ENCODE assay signal across 7 cellular contexts in genomic region chr10:125721035-125721434, GRCh38. TPM values are rescaled to one million over a fixed set of nuclear protein-coding genes. Genes with fewer than 3 reads are reported as not detected.
DNase-seq lines count a peak whose midpoint lies in the region; ATAC-seq and TF ChIP-seq lines count a peak whose summit lies in the region.

No MANE protein-coding gene starts in this region.

- H3K4me3 Mint-ChIP-seq in natural killer cell treated with Interleukin-12 subunit alpha and Interleukin-12 subunit beta and Interleukin-15 and Interleukin-18, amount 100 ng/mL, for 72 hours, result peak overlapping the region; percentile 45

- H4K20me1 ChIP-seq in HCT116 (ENCODE audit: insufficient read depth), result no peaks in the 10 kb centered on the region; the same call in 1 of the 2 replicates
- no peaks in the 10 kb centered on the region for H4K20me1 ChIP-seq in PC-9 (ENCODE audit: insufficient read depth)

- peak overlapping the region; percentile 29 to 92 for H3K27ac Mint-ChIP-seq in natural killer cell treated with Interleukin-12 subunit alpha and Interleukin-12 subunit beta and Interleukin-15 and Interleukin-18, amount 100 ng/mL, for 72 hours

- H3K36me3 Mint-ChIP-seq in natural killer cell treated with Interleukin-12 subunit alpha and Interleukin-12 subunit beta and Interleukin-15 and Interleukin-18, amount 100 ng/mL, for 72 hours, result peaks cover 33% of the 10 kb centered on the region

- BruUV-seq in HCT116 (replicated peaks; lab: Mats Ljungman, UMichigan) (no TSS peak), PC-9 (replicated peaks; lab: Mats Ljungman, UMichigan) (no TSS peak)

- RAD21 ChIA-PET in HCT116 (lab: Charles Lee; ENCODE audit: low non-redundant PET in 1 of 2, low total read pairs in 2 of 2, uncharacterized antibody in 2 of 2, unreplicated experiment in 2 of 2), result no interaction called here

- H3K9me3 Mint-ChIP-seq in natural killer cell treated with Interleukin-12 subunit alpha and Interleukin-12 subunit beta and Interleukin-15 and Interleukin-18, amount 100 ng/mL, for 72 hours, result no peaks in the 10 kb centered on the region

- peak overlapping the region; percentile 85 for H3K9ac ChIP-seq in HCT116 (ENCODE audit: low read length)

- TF ChIP-seq CTCF in HCT116 (IDR thresholded peaks at IDR 0.05 in 2 of 3, conservative IDR thresholded peaks at IDR 0.05 in 1 of 3; ENCODE audit: borderline replicate concordance in 1 of 3, insufficient read depth in 1 of 3, low read depth in 2 of 3, low read length in 2 of 3) (no peak), PC-9 (conservative IDR thresholded peaks at IDR 0.05) (no peak)

- H3K9me2 ChIP-seq in HCT116 (ENCODE audit: insufficient read depth), result no peaks in the 10 kb centered on the region
- no peaks in the 10 kb centered on the region for H3K9me2 ChIP-seq in PC-9 (ENCODE audit: insufficient read depth)

- peaks cover 8 to 23% of the 10 kb centered on the region in 2 donors for H3K4me1 Mint-ChIP-seq in natural killer cell treated with Interleukin-12 subunit alpha and Interleukin-12 subunit beta and Interleukin-15 and Interleukin-18, amount 100 ng/mL, for 72 hours (ENCODE audit: low read depth in 2 of 2)

- H3K4me2 ChIP-seq in HCT116 (ENCODE audit: low read length) (peak overlapping the region; percentile 86), PC-9 (peak overlapping the region; percentile 85)

- H3K4me1 ChIP-seq in HCT116 (ENCODE audit: control insufficient read depth in 1 of 2, insufficient read depth in 2 of 2, low read length in 2 of 2) (peaks cover 12 to 20% of the 10 kb centered on the region in 2 experiments), PC-9 (replicated peaks; ENCODE audit: insufficient read depth) (peaks cover 12% of the 10 kb centered on the region)

- H3K79me2 ChIP-seq in HCT116 (ENCODE audit: insufficient read depth, low read length) (peaks cover 44% of the 10 kb centered on the region), PC-9 (ENCODE audit: low read depth) (peaks cover 39% of the 10 kb centered on the region)

- no peak for DNase-seq in HCT116 (ENCODE audit: low read depth, low spot score)
- no peak for DNase-seq in PC-9
- no peak for DNase-seq in natural killer cell treated with Interleukin-12 subunit alpha and Interleukin-12 subunit beta and Interleukin-15 and Interleukin-18, amount 100 ng/mL, for 72 hours (ENCODE audit: low spot score)
- DNase-seq in T1000 (lab: John Stamatoyannopoulos, UW), result no peak
- DNase-seq in SHP77 (lab: John Stamatoyannopoulos, UW), result no peak
- DNase-seq in stimulated activated CD4-positive, alpha-beta T cell treated with anti-CD3 and anti-CD28 coated beads, Interleukin-2, amount 100 ng/mL, for 24 hours, result no peak

- CTCF ChIA-PET in HCT116 (lab: Charles Lee) (no interaction called here), PC-9 (lab: Charles Lee) (no interaction called here)

- no peaks in the 10 kb centered on the region for H3K27me3 ChIP-seq in HCT116 (ENCODE audit: insufficient read depth, low read length)
- no peaks in the 10 kb centered on the region for H3K27me3 ChIP-seq in PC-9 (ENCODE audit: insufficient read depth, low read depth)

- peaks cover 3% of the 10 kb centered on the region; the same call in 1 of the 2 replicates for H3F3A ChIP-seq in PC-9 (ENCODE audit: insufficient read depth, low read depth)

- no peaks in the 10 kb centered on the region for H3K27me3 Mint-ChIP-seq in natural killer cell treated with Interleukin-12 subunit alpha and Interleukin-12 subunit beta and Interleukin-15 and Interleukin-18, amount 100 ng/mL, for 72 hours

- intact Hi-C loops in HCT116 (cut with micrococcal nuclease) (no loop called here), PC-9 (cut with micrococcal nuclease; ENCODE audit: unreplicated experiment) (no loop called here)

- TF ChIP-seq RAD21 in HCT116 (IDR thresholded peaks at IDR 0.05; ENCODE audit: low read depth), result no peak

- H3K4me3 ChIP-seq in HCT116 (replicated peaks in 1 of 2; ENCODE audit: low read depth in 1 of 2, low read length in 2 of 2) (peak overlapping the region; percentile 87 to 99), PC-9 (peak overlapping the region; percentile 98; the same call in 1 of the 2 replicates)

- peaks cover 48% of the 10 kb centered on the region in 2 experiments for H3K36me3 ChIP-seq in HCT116 (ENCODE audit: control insufficient read depth in 1 of 2, insufficient read depth in 2 of 2, low read length in 2 of 2)
- peaks cover 25% of the 10 kb centered on the region for H3K36me3 ChIP-seq in PC-9 (ENCODE audit: low read depth)

- H3K9me3 ChIP-seq in HCT116 (ENCODE audit: control insufficient read depth in 1 of 2, insufficient read depth in 1 of 2, low read depth in 1 of 2, low read length in 2 of 2) (no peaks in the 10 kb centered on the region), PC-9 (ENCODE audit: insufficient read depth, low read depth) (peaks cover 10% of the 10 kb centered on the region)

- peak; percentile 54 for ATAC-seq in GM18867 (IDR thresholded peaks at IDR 0.05; ENCODE audit: unreplicated experiment)
- ATAC-seq in HCT116, result no peak
- no peak for ATAC-seq in natural killer cell treated with Interleukin-12 subunit alpha and Interleukin-12 subunit beta and Interleukin-15 and Interleukin-18, amount 100 ng/mL, for 72 hours

- POLR2A ChIA-PET in HCT116 (lab: Charles Lee) (no interaction called here), PC-9 (lab: Charles Lee; ENCODE audit: unreplicated experiment) (no interaction called here)

- H3K27ac ChIP-seq in HCT116 (ENCODE audit: low read depth, low read length) (no peak overlapping the region), PC-9 (no peak overlapping the region)

- TF ChIP-seq POLR2A in HCT116 (IDR thresholded peaks at IDR 0.05; ENCODE audit: borderline replicate concordance, extremely low read depth, insufficient read depth, insufficient read length), result no peak

- H2AFZ ChIP-seq in HCT116 (ENCODE audit: low read depth, low read length, poor library complexity, severe bottlenecking) (no peak overlapping the region), PC-9 (no peak overlapping the region)

TF ChIP-seq in HCT116, 20 proteins besides CTCF, POLR2A, EP300 and RAD21 (continues in another document):
- TF ChIP-seq TCF7L2 (IDR thresholded peaks at IDR 0.05; ENCODE audit: borderline replicate concordance, extremely low read depth, insufficient read depth, insufficient read length) (no peak), ZBTB33 (IDR thresholded peaks at IDR 0.05; ENCODE audit: extremely low read depth, insufficient replicate concordance, low read length) (no peak), REST (IDR thresholded peaks at IDR 0.05; ENCODE audit: low read depth) (no peak), YY1 (IDR thresholded peaks at IDR 0.05; ENCODE audit: extremely low read depth, insufficient replicate concordance, low read depth, low read length) (no peak), ZNF274 (IDR thresholded peaks at IDR 0.05; ENCODE audit: low read depth, low read length) (no peak), CEBPB (IDR thresholded peaks at IDR 0.05; ENCODE audit: low read depth) (no peak)

RNA-seq across cellular contexts. Expression of gene EDRF1, which starts 1.5 kb away (rescaled TPM):
- total RNA-seq in HCT116 (2021; ENCODE audit: unreplicated experiment) (49.2 TPM), PC-9 (2021) (12.8 and 21.7 TPM in 2 replicates)
- 10.4 and 17.7 TPM in 2 replicates for polyA plus RNA-seq in HCT116 (2012)
- total RNA-seq in natural killer cell treated with Interleukin-12 subunit alpha and Interleukin-12 subunit beta and Interleukin-15 and Interleukin-18, amount 100 ng/mL, for 72 hours, result 10 to 100 TPM; 29.4 to 53.5 TPM

RNA-seq across cellular contexts. Expression of gene TEX36, which starts 38.1 kb away (rescaled TPM):
- total RNA-seq in HCT116 (2021; ENCODE audit: unreplicated experiment) (0.25 TPM), PC-9 (2021) (1.1 and 1.2 TPM in 2 replicates)
- 0.25 TPM in 1 of 2 replicates, not detected in the other for polyA plus RNA-seq in HCT116 (2012)
- total RNA-seq in natural killer cell treated with Interleukin-12 subunit alpha and Interleukin-12 subunit beta and Interleukin-15 and Interleukin-18, amount 100 ng/mL, for 72 hours, result not detected

RNA-seq across cellular contexts. Expression of gene MMP21, which starts 54.6 kb away (rescaled TPM):
- total RNA-seq in HCT116 (2021; ENCODE audit: unreplicated experiment) (not detected), PC-9 (2021) (not detected in 2 replicates)
- polyA plus RNA-seq in HCT116 (2012), result 0.03 TPM in 1 of 2 replicates, not detected in the other
- total RNA-seq in natural killer cell treated with Interleukin-12 subunit alpha and Interleukin-12 subunit beta and Interleukin-15 and Interleukin-18, amount 100 ng/mL, for 72 hours, result under 1 TPM in 1 of 2 donors, not detected in 1; 0.14 TPM
